ENCODE assay signal across 32 cellular contexts in the genomic region with DNA sequence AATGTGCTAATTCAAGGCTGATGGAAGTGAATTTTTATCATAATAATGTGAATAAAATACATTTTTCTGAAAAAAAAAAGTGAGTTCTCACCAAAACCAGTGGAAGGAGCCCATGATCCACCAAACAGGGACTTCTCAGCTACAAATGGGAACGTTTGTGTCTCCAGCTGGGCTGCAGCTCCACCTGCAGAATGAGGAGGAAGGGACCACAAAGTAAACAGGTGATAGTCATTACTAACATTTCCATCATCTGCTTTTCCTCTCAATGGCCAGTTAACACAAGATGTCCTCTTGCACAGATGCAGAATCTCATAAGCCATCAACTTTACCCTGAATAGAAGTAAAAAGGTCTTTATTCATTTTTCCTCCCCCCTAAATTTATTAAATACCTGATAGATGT.
"Had no signal": no experiment of that assay in that cellular context is flagged by ENCODE, and none has a peak within 500 bp of the region (broad histone marks: within the 10 kb centered on the region; RNA-seq: fewer than 3 reads in every experiment).

No MANE protein-coding gene starts in this region.

- H3K27ac ChIP-seq: adrenal gland, body of pancreas, breast epithelium, PC-9, RWPE1, WERI-Rb-1 had no signal

- H3K27me3 Mint-ChIP-seq: activated naive CD4-positive, alpha-beta T cell treated with anti-CD3 and anti-CD28 coated beads, Interleukin-2, amount 50 U/mL, for 24 hours; activated naive CD8-positive, alpha-beta T cell treated with anti-CD3 and anti-CD28 coated beads, Interleukin-2, amount 10 ng/mL, durations not matched to agents 7 days and 5 days had no signal

- H3K4me3 ChIP-seq: adrenal gland, body of pancreas, breast epithelium, PC-9 had no signal

- H3K36me3 Mint-ChIP-seq: activated CD8-positive, alpha-beta memory T cell treated with anti-CD3 and anti-CD28 coated beads, Interleukin-2, amount 10 ng/mL, durations not matched to agents 7 days and 5 days; activated naive CD4-positive, alpha-beta T cell treated with anti-CD3 and anti-CD28 coated beads, Interleukin-2, amount 50 U/mL, for 24 hours; activated naive CD8-positive, alpha-beta T cell treated with anti-CD3 and anti-CD28 coated beads, Interleukin-2, amount 10 ng/mL, durations not matched to agents 7 days and 5 days had no signal

- H3K4me1 Mint-ChIP-seq: activated naive CD8-positive, alpha-beta T cell treated with anti-CD3 and anti-CD28 coated beads, Interleukin-2, amount 10 ng/mL, durations not matched to agents 7 days and 5 days had no signal

- H3K4me1 ChIP-seq: adrenal gland, breast epithelium had no signal

- DNase-seq: activated CD4-positive, alpha-beta memory T cell treated with anti-CD3 and anti-CD28 coated beads, Interleukin-2, amount 10 ng/mL, durations not matched to agents 7 days and 5 days; activated CD4-positive, alpha-beta T cell treated with anti-CD3 and anti-CD28 coated beads for 1 hour; activated CD4-positive, CD25-positive, alpha-beta regulatory T cell; activated CD8-positive, alpha-beta memory T cell treated with anti-CD3 and anti-CD28 coated beads for 24 hours; activated CD8-positive, alpha-beta memory T cell treated with anti-CD3 and anti-CD28 coated beads, Interleukin-2, amount 10 ng/mL, durations not matched to agents 7 days and 5 days; activated CD8-positive, alpha-beta memory T cell treated with anti-CD3 and anti-CD28 coated beads, Interleukin-2, amount 50 U/mL, for 48 hours; activated effector memory CD4-positive, alpha-beta T cell treated with Interleukin-2 at 50 U/mL for 16 hours; activated naive CD8-positive, alpha-beta T cell treated with anti-CD3 and anti-CD28 coated beads, Interleukin-2, amount 10 ng/mL, durations not matched to agents 7 days and 5 days; adrenal gland; body of pancreas; caudate nucleus; cerebellar nuclear complex; Karpas-422; KBM-7; NCI-H1105; NCI-H1417 treated with DMSO at 0.1 percent for 48 hours; NCI-H1694 treated with DMSO at 0.1 percent for 48 hours; NCI-H2029 treated with DMSO at 0.1 percent for 48 hours; NCI-H2171 treated with DMSO at 0.1 percent for 48 hours; NCI-H2227 treated with DMSO at 0.1 percent for 48 hours; NCI-H524; NCI-H774; PC-9; Right ventricle myocardium superior; SW 1271; T-helper 9 cell; WERI-Rb-1 had no signal

- H3K9me3 Mint-ChIP-seq: activated CD4-positive, alpha-beta memory T cell treated with anti-CD3 and anti-CD28 coated beads, Interleukin-2, amount 10 ng/mL, durations not matched to agents 7 days and 5 days; activated naive CD4-positive, alpha-beta T cell treated with anti-CD3 and anti-CD28 coated beads, Interleukin-2, amount 50 U/mL, for 24 hours; activated naive CD8-positive, alpha-beta T cell treated with anti-CD3 and anti-CD28 coated beads, Interleukin-2, amount 10 ng/mL, durations not matched to agents 7 days and 5 days had no signal

- H3K4me3 Mint-ChIP-seq: activated CD4-positive, alpha-beta memory T cell treated with anti-CD3 and anti-CD28 coated beads, Interleukin-2, amount 10 ng/mL, durations not matched to agents 7 days and 5 days; activated CD8-positive, alpha-beta memory T cell treated with anti-CD3 and anti-CD28 coated beads, Interleukin-2, amount 10 ng/mL, durations not matched to agents 7 days and 5 days; activated naive CD4-positive, alpha-beta T cell treated with anti-CD3 and anti-CD28 coated beads, Interleukin-2, amount 50 U/mL, for 24 hours; activated naive CD8-positive, alpha-beta T cell treated with anti-CD3 and anti-CD28 coated beads, Interleukin-2, amount 10 ng/mL, durations not matched to agents 7 days and 5 days had no signal

- ATAC-seq: activated CD8-positive, alpha-beta memory T cell treated with anti-CD3 and anti-CD28 coated beads, Interleukin-2, amount 10 ng/mL, durations not matched to agents 7 days and 5 days had no signal

- H3K36me3 ChIP-seq: adrenal gland, breast epithelium, WERI-Rb-1 had no signal

- H3K27ac Mint-ChIP-seq: activated CD4-positive, alpha-beta memory T cell treated with anti-CD3 and anti-CD28 coated beads, Interleukin-2, amount 10 ng/mL, durations not matched to agents 7 days and 5 days; activated CD8-positive, alpha-beta memory T cell treated with anti-CD3 and anti-CD28 coated beads, Interleukin-2, amount 10 ng/mL, durations not matched to agents 7 days and 5 days; activated naive CD4-positive, alpha-beta T cell treated with anti-CD3 and anti-CD28 coated beads, Interleukin-2, amount 50 U/mL, for 24 hours; activated naive CD8-positive, alpha-beta T cell treated with anti-CD3 and anti-CD28 coated beads, Interleukin-2, amount 10 ng/mL, durations not matched to agents 7 days and 5 days had no signal

- FAIRE-seq: astrocyte, RCC 7860 had no signal

- H3K27me3 ChIP-seq: adrenal gland, body of pancreas, breast epithelium had no signal

- H3K9me3 ChIP-seq: adrenal gland, body of pancreas, breast epithelium had no signal
